15 cellular contexts compared by ENCODE assay signal in genomic region chr7:13042605-13043236, GRCh38.
DNase-seq lines count a peak whose midpoint lies in the region; ATAC-seq, FAIRE-seq and TF ChIP-seq lines count a peak whose summit lies in the region.
"Had no signal": no experiment of that assay in that cellular context is flagged by ENCODE, and none has a peak within 500 bp of the region (broad histone marks: within the 10 kb centered on the region; RNA-seq: fewer than 3 reads in every experiment).

No MANE protein-coding gene starts in this region.

- H3K36me3 Mint-ChIP-seq in activated naive CD4-positive, alpha-beta T cell treated with anti-CD3 and anti-CD28 coated beads, Interleukin-2, amount 50 U/mL, for 72 hours = no peaks in the 10 kb centered on the region
- H3K36me3 Mint-ChIP-seq: activated CD4-positive, alpha-beta memory T cell treated with anti-CD3 and anti-CD28 coated beads for 36 hours; naive B cell had no signal

- H2AK5ac ChIP-seq in H1 (ENCODE audit: low read depth, low read length) = no peak overlapping the region

- H2BK120ac ChIP-seq in H1 (replicated peaks; ENCODE audit: low read depth, low read length) = no peak overlapping the region

- no peak overlapping the region for H3K23ac ChIP-seq in H1 (ENCODE audit: insufficient read length)

- H3K9ac ChIP-seq in H1 (replicated peaks in 1 of 4; ENCODE audit: extremely low read depth in 1 of 4, low read depth in 3 of 4, low read length in 3 of 4) = no peak overlapping the region

- H3K27ac Mint-ChIP-seq in activated naive CD4-positive, alpha-beta T cell treated with anti-CD3 and anti-CD28 coated beads, Interleukin-2, amount 50 U/mL, for 72 hours = no peak overlapping the region
- H3K27ac Mint-ChIP-seq: activated CD4-positive, alpha-beta memory T cell treated with anti-CD3 and anti-CD28 coated beads for 36 hours; progenitor cell of endocrine pancreas had no signal

- H3K4ac ChIP-seq in H1 (replicated peaks; ENCODE audit: insufficient read length, low read depth, low read length) = no peak overlapping the region

- no peak for TF ChIP-seq CTCF in H1 (IDR thresholded peaks at IDR 0.05; ENCODE audit: control extremely low read depth in 1 of 3, insufficient read depth in 1 of 3, low read depth in 1 of 3, low read length in 3 of 3)

- no peak for ATAC-seq in activated naive CD4-positive, alpha-beta T cell treated with anti-CD3 and anti-CD28 coated beads, Interleukin-2, amount 50 U/mL, for 72 hours

- no peak for FAIRE-seq in H1 (lab: Jason Lieb, UNC)
- FAIRE-seq: GM19239 had no signal

- H4K5ac ChIP-seq in H1 (ENCODE audit: insufficient read length, low read depth, low read length) = no peak overlapping the region

- no peak overlapping the region for H2BK12ac ChIP-seq in H1 (ENCODE audit: low read depth, low read length)

- H3K27me3 ChIP-seq in H1 (replicated peaks in 1 of 4; ENCODE audit: control insufficient read depth in 3 of 4, extremely low read depth in 1 of 4, insufficient read depth in 3 of 4, low read length in 3 of 4) = no peaks in the 10 kb centered on the region

- peak overlapping the region; percentile 76; the same call in 1 of the 2 replicates for H2AFZ ChIP-seq in H1 (ENCODE audit: low read length)

- H3K4me3 ChIP-seq in H1 (ENCODE audit: extremely low read depth in 1 of 4, insufficient read depth in 2 of 4, low read depth in 3 of 4, low read length in 4 of 4) = no peak overlapping the region
- H3K4me3 ChIP-seq in mesodermal cell (ENCODE audit: extremely low read depth, insufficient read depth, low read length, poor library complexity, severe bottlenecking) = no peak overlapping the region
- H3K4me3 ChIP-seq: left ventricle myocardium inferior had no signal

- no peak overlapping the region for H2BK5ac ChIP-seq in H1 (ENCODE audit: low read depth, low read length)

- H3K4me1 ChIP-seq in H1 (replicated peaks in 1 of 4; ENCODE audit: control insufficient read depth in 3 of 4, insufficient read depth in 4 of 4, low read length in 3 of 4) (no peaks in the 10 kb centered on the region), mesodermal cell (ENCODE audit: control insufficient read depth, insufficient read depth, low read length, poor library complexity, severe bottlenecking) (peaks cover 8% of the 10 kb centered on the region)
- H3K4me1 ChIP-seq: left ventricle myocardium inferior had no signal

- no peak overlapping the region for H4K91ac ChIP-seq in H1 (replicated peaks; ENCODE audit: insufficient read length, low read length)

- no peaks in the 10 kb centered on the region for H3K79me1 ChIP-seq in H1 (ENCODE audit: low read depth, low read length)

- no peaks in the 10 kb centered on the region for H3K79me2 ChIP-seq in H1 (ENCODE audit: control insufficient read depth in 1 of 2, insufficient read depth in 2 of 2, low read length in 2 of 2)

- no peak for TF ChIP-seq EP300 in H1 (IDR thresholded peaks at IDR 0.05; ENCODE audit: borderline replicate concordance in 1 of 2, low read depth in 2 of 2, low read length in 2 of 2)

- no peaks in the 10 kb centered on the region for H3K23me2 ChIP-seq in H1 (ENCODE audit: low read depth, low read length)

- POLR2A ChIA-PET in H1 (lab: Charles Lee; ENCODE audit: partially characterized antibody) = no interaction called here

- H3K27ac ChIP-seq in H1 (ENCODE audit: low read depth, low read length) = no peak overlapping the region
- peak overlapping the region; percentile 54 for H3K27ac ChIP-seq in mesodermal cell (ENCODE audit: low read depth, low read length, severe bottlenecking)
- no peak overlapping the region for H3K27ac ChIP-seq in substantia nigra (ENCODE audit: low read depth, low read length, poor library complexity, severe bottlenecking)
- H3K27ac ChIP-seq: left ventricle myocardium inferior had no signal

- no peaks in the 10 kb centered on the region for H4K20me1 ChIP-seq in H1 (replicated peaks in 1 of 2; ENCODE audit: control insufficient read depth in 1 of 2, insufficient read depth in 2 of 2, low read length in 2 of 2)

- no peak overlapping the region for H3K18ac ChIP-seq in H1 (ENCODE audit: extremely low read depth, low read length)

- H3K9me3 ChIP-seq in H1 (ENCODE audit: insufficient read depth in 2 of 2, low read depth in 1 of 2, low read length in 1 of 2) (no peaks in the 10 kb centered on the region), mesodermal cell (ENCODE audit: control insufficient read depth, low read length) (no peaks in the 10 kb centered on the region)
- H3K9me3 ChIP-seq: left ventricle myocardium inferior had no signal

- H3K4me2 ChIP-seq in H1 (ENCODE audit: insufficient read depth in 1 of 2, low read depth in 2 of 2, low read length in 2 of 2) = no peak overlapping the region

- no peak overlapping the region for H3K56ac ChIP-seq in H1 (replicated peaks; ENCODE audit: insufficient read length, low read depth, low read length)

- no peak for TF ChIP-seq POLR2A in H1 (IDR thresholded peaks at IDR 0.05; ENCODE audit: control extremely low read depth in 1 of 2, low read depth in 2 of 2, low read length in 2 of 2)

- H3K9me3 Mint-ChIP-seq in activated naive CD4-positive, alpha-beta T cell treated with anti-CD3 and anti-CD28 coated beads, Interleukin-2, amount 50 U/mL, for 72 hours = no peaks in the 10 kb centered on the region
- H3K9me3 Mint-ChIP-seq: activated CD4-positive, alpha-beta memory T cell treated with anti-CD3 and anti-CD28 coated beads for 36 hours; naive B cell had no signal

- H4K8ac ChIP-seq in H1 (ENCODE audit: extremely low read depth, insufficient read depth, low read length) = no peak overlapping the region

- no peak overlapping the region for H2BK15ac ChIP-seq in H1 (ENCODE audit: low read length)

- H2BK20ac ChIP-seq in H1 (ENCODE audit: low read length) = no peak overlapping the region

- H3K36me3 ChIP-seq in H1 (ENCODE audit: control insufficient read depth in 2 of 4, insufficient read depth in 4 of 4, low read length in 3 of 4) = no peaks in the 10 kb centered on the region
- H3K36me3 ChIP-seq in mesodermal cell (ENCODE audit: control insufficient read depth, insufficient read depth, low read length) = no peaks in the 10 kb centered on the region
- H3K36me3 ChIP-seq: left ventricle myocardium inferior had no signal

- CTCF ChIA-PET in H1 (lab: Charles Lee; ENCODE audit: partially characterized antibody) = no interaction called here

- DNase-seq in ELR (ENCODE audit: low read depth) = peak; percentile 70
- DNase-seq in NCI-H226 = peak; percentile 63
- no peak for DNase-seq in H1 (ENCODE audit: low read depth in 1 of 2, low spot score in 2 of 2)
- no peak for DNase-seq in stimulated activated CD4-positive, alpha-beta T cell treated with anti-CD3 and anti-CD28 coated beads, Interleukin-2, amount 100 ng/mL, for 48 hours
- no peak for DNase-seq in AG20443 (ENCODE audit: low spot score)
- DNase-seq in activated naive CD4-positive, alpha-beta T cell treated with anti-CD3 and anti-CD28 coated beads, Interleukin-2, amount 50 U/mL, for 72 hours (ENCODE audit: low spot score in 2 of 2) = no peak
- DNase-seq in substantia nigra (lab: John Stamatoyannopoulos, UW) = no peak
- DNase-seq: activated CD4-positive, alpha-beta memory T cell treated with anti-CD3 and anti-CD28 coated beads for 36 hours; left ventricle myocardium inferior; naive B cell; NCI-H2029; NCI-H524 had no signal

- no peak overlapping the region for H3K14ac ChIP-seq in H1 (ENCODE audit: insufficient read length)

- no peak for TF ChIP-seq RAD21 in H1 (IDR thresholded peaks at IDR 0.05 in 1 of 2, conservative IDR thresholded peaks at IDR 0.05 in 1 of 2; ENCODE audit: low read depth in 2 of 2, low read length in 2 of 2)

TF ChIP-seq in H1, 55 proteins besides CTCF, POLR2A, EP300 and RAD21:
- no peak for TF ChIP-seq ATF3 (IDR thresholded peaks at IDR 0.05; ENCODE audit: insufficient read depth, low read depth, low read length)
- no peak for TF ChIP-seq RNF2 (IDR thresholded peaks at IDR 0.05; ENCODE audit: borderline replicate concordance, low read depth, low read length, missing control alignments, poor library complexity, severe bottlenecking)
- no peak for TF ChIP-seq TBP (IDR thresholded peaks at IDR 0.05; ENCODE audit: low read depth, low read length)
- no peak for TF ChIP-seq RBBP5 (IDR thresholded peaks at IDR 0.05; ENCODE audit: borderline replicate concordance, low read depth, low read length)
- TF ChIP-seq ASH2L (IDR thresholded peaks at IDR 0.05; ENCODE audit: low read length) = no peak
- no peak for TF ChIP-seq YY1 (IDR thresholded peaks at IDR 0.05; ENCODE audit: low read depth, low read length)

Comparison
In these comparisons a context has a peak if more than half of its experiments do, and no peak if none do; other contexts are left out.
1. DNase-seq: peak in ELR (single experiment) and NCI-H226 (single experiment); none in H1 (0 of 2), stimulated activated CD4-positive, alpha-beta T cell treated with anti-CD3 and anti-CD28 coated beads, Interleukin-2, amount 100 ng/mL, for 48 hours (0 of 2), AG20443 (single experiment), activated naive CD4-positive, alpha-beta T cell treated with anti-CD3 and anti-CD28 coated beads, Interleukin-2, amount 50 U/mL, for 72 hours (0 of 2) and substantia nigra (0 of 49).